In the genomic region with DNA sequence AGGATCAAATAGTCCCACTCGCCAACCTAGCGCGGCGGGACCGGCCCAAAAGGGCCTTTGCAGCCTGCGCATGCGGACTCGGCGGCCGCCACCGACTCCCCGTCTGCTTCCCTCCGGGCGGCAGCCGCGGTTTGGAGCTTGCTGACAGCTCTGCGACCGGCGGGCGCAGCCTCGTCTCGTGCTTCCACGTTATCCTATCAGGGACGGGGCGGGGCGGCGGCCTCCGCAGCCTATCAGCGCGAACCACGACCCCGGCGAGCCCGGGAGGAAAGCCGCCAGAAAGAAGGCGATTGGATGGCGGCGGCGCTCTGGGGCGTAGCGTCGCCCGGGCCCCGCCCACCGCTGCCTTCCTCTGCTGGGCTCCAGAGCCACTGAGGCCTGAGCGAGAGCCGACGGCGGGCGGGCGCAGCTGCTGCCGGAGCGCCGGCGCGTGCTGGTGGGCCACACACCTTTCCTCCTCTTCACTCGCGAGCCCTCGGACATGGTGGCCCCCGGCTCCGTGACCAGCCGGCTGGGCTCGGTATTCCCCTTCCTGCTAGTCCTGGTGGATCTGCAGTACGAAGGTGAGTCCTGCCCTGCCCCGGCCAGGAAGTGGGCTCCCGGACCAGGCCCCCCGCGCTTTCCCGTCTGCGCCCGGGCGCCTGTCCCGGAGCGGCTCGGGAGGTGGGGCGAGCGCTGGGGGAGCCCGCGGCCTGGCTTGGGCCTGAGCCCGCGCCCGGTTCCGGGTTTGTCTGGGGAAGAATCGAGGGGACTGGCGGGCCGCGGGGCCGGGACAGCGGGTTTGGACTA, we compare ENCODE assay signal across 1 cellular context.
TF ChIP-seq lines count a peak whose summit lies in the region.

A gene with protein sequence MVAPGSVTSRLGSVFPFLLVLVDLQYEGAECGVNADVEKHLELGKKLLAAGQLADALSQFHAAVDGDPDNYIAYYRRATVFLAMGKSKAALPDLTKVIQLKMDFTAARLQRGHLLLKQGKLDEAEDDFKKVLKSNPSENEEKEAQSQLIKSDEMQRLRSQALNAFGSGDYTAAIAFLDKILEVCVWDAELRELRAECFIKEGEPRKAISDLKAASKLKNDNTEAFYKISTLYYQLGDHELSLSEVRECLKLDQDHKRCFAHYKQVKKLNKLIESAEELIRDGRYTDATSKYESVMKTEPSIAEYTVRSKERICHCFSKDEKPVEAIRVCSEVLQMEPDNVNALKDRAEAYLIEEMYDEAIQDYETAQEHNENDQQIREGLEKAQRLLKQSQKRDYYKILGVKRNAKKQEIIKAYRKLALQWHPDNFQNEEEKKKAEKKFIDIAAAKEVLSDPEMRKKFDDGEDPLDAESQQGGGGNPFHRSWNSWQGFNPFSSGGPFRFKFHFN (plus strand): TSS at position 365 of the 789 bp plus-strand sequence. CDS start 117 bp downstream, at position 482.

TF ChIP-seq in HepG2, 621 proteins besides CTCF, POLR2A, EP300 and RAD21 (continued from another document and continues in another):
- TF ChIP-seq, protein P1, sequence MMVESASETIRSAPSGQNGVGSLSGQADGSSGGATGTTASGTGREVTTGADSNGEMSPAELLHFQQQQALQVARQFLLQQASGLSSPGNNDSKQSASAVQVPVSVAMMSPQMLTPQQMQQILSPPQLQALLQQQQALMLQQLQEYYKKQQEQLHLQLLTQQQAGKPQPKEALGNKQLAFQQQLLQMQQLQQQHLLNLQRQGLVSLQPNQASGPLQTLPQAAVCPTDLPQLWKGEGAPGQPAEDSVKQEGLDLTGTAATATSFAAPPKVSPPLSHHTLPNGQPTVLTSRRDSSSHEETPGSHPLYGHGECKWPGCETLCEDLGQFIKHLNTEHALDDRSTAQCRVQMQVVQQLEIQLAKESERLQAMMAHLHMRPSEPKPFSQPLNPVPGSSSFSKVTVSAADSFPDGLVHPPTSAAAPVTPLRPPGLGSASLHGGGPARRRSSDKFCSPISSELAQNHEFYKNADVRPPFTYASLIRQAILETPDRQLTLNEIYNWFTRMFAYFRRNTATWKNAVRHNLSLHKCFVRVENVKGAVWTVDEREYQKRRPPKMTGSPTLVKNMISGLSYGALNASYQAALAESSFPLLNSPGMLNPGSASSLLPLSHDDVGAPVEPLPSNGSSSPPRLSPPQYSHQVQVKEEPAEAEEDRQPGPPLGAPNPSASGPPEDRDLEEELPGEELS (CRISPR knock-in tag; IDR thresholded peaks at IDR 0.05), result 0 out of 2 replicates have a peak, but pooled peaks have one; percentile 6
- TF ChIP-seq MXD4 (CRISPR knock-in tag; IDR thresholded peaks at IDR 0.05) (peak; percentile 82), AKAP8 (CRISPR knock-in tag; IDR thresholded peaks at IDR 0.05) (no peak), GZF1 (CRISPR knock-in tag; IDR thresholded peaks at IDR 0.05) (no peak; the same call in 1 of the 2 replicates), ZNF274 (CRISPR knock-in tag; IDR thresholded peaks at IDR 0.05) (peak; percentile 75; the same call in 1 of the 2 replicates), ZNF709 (CRISPR knock-in tag; IDR thresholded peaks at IDR 0.05) (peak; percentile 59; the same call in 1 of the 2 replicates), TCF12 (IDR thresholded peaks at IDR 0.05) (no peak), TCF12 (CRISPR knock-in tag; IDR thresholded peaks at IDR 0.05) (peak; percentile 72; the same call in 1 of the 2 replicates), ZNF652 (CRISPR knock-in tag; IDR thresholded peaks at IDR 0.05; ENCODE audit: borderline replicate concordance, low read depth) (no peak), ZNF713 (CRISPR knock-in tag; IDR thresholded peaks at IDR 0.05) (peak; percentile 31; the same call in 1 of the 2 replicates), POLR2G (IDR thresholded peaks at IDR 0.05; ENCODE audit: low read depth, low read length) (peak; percentile 92), POGZ (CRISPR knock-in tag; IDR thresholded peaks at IDR 0.05) (peak; percentile 54; the same call in 1 of the 2 replicates), BRCA1 (CRISPR knock-in tag; IDR thresholded peaks at IDR 0.05) (no peak), ZNF772 (CRISPR knock-in tag; IDR thresholded peaks at IDR 0.05) (peak; percentile 83)
- TF ChIP-seq, protein P2, sequence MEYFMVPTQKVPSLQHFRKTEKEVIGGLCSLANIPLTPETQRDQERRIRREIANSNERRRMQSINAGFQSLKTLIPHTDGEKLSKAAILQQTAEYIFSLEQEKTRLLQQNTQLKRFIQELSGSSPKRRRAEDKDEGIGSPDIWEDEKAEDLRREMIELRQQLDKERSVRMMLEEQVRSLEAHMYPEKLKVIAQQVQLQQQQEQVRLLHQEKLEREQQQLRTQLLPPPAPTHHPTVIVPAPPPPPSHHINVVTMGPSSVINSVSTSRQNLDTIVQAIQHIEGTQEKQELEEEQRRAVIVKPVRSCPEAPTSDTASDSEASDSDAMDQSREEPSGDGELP (IDR thresholded peaks at IDR 0.05; ENCODE audit: borderline replicate concordance, low read depth), result peak; percentile 43; the same call in 1 of the 2 replicates
- TF ChIP-seq, protein P3, sequence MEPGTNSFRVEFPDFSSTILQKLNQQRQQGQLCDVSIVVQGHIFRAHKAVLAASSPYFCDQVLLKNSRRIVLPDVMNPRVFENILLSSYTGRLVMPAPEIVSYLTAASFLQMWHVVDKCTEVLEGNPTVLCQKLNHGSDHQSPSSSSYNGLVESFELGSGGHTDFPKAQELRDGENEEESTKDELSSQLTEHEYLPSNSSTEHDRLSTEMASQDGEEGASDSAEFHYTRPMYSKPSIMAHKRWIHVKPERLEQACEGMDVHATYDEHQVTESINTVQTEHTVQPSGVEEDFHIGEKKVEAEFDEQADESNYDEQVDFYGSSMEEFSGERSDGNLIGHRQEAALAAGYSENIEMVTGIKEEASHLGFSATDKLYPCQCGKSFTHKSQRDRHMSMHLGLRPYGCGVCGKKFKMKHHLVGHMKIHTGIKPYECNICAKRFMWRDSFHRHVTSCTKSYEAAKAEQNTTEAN (CRISPR knock-in tag; conservative IDR thresholded peaks at IDR 0.05), result peak; percentile 76; the same call in 1 of the 2 replicates
- TF ChIP-seq, protein P4, sequence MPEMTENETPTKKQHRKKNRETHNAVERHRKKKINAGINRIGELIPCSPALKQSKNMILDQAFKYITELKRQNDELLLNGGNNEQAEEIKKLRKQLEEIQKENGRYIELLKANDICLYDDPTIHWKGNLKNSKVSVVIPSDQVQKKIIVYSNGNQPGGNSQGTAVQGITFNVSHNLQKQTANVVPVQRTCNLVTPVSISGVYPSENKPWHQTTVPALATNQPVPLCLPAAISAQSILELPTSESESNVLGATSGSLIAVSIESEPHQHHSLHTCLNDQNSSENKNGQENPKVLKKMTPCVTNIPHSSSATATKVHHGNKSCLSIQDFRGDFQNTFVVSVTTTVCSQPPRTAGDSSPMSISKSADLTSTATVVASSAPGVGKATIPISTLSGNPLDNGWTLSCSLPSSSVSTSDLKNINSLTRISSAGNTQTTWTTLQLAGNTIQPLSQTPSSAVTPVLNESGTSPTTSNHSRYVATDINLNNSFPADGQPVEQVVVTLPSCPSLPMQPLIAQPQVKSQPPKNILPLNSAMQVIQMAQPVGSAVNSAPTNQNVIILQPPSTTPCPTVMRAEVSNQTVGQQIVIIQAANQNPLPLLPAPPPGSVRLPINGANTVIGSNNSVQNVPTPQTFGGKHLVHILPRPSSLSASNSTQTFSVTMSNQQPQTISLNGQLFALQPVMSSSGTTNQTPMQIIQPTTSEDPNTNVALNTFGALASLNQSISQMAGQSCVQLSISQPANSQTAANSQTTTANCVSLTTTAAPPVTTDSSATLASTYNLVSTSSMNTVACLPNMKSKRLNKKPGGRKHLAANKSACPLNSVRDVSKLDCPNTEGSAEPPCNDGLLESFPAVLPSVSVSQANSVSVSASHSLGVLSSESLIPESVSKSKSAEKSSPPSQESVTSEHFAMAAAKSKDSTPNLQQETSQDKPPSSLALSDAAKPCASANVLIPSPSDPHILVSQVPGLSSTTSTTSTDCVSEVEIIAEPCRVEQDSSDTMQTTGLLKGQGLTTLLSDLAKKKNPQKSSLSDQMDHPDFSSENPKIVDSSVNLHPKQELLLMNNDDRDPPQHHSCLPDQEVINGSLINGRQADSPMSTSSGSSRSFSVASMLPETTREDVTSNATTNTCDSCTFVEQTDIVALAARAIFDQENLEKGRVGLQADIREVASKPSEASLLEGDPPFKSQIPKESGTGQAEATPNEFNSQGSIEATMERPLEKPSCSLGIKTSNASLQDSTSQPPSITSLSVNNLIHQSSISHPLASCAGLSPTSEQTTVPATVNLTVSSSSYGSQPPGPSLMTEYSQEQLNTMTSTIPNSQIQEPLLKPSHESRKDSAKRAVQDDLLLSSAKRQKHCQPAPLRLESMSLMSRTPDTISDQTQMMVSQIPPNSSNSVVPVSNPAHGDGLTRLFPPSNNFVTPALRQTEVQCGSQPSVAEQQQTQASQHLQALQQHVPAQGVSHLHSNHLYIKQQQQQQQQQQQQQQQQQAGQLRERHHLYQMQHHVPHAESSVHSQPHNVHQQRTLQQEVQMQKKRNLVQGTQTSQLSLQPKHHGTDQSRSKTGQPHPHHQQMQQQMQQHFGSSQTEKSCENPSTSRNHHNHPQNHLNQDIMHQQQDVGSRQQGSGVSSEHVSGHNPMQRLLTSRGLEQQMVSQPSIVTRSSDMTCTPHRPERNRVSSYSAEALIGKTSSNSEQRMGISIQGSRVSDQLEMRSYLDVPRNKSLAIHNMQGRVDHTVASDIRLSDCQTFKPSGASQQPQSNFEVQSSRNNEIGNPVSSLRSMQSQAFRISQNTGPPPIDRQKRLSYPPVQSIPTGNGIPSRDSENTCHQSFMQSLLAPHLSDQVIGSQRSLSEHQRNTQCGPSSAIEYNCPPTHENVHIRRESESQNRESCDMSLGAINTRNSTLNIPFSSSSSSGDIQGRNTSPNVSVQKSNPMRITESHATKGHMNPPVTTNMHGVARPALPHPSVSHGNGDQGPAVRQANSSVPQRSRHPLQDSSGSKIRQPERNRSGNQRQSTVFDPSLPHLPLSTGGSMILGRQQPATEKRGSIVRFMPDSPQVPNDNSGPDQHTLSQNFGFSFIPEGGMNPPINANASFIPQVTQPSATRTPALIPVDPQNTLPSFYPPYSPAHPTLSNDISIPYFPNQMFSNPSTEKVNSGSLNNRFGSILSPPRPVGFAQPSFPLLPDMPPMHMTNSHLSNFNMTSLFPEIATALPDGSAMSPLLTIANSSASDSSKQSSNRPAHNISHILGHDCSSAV (CRISPR knock-in tag; IDR thresholded peaks at IDR 0.05; ENCODE audit: borderline replicate concordance), result no peak
- TF ChIP-seq, protein P5, sequence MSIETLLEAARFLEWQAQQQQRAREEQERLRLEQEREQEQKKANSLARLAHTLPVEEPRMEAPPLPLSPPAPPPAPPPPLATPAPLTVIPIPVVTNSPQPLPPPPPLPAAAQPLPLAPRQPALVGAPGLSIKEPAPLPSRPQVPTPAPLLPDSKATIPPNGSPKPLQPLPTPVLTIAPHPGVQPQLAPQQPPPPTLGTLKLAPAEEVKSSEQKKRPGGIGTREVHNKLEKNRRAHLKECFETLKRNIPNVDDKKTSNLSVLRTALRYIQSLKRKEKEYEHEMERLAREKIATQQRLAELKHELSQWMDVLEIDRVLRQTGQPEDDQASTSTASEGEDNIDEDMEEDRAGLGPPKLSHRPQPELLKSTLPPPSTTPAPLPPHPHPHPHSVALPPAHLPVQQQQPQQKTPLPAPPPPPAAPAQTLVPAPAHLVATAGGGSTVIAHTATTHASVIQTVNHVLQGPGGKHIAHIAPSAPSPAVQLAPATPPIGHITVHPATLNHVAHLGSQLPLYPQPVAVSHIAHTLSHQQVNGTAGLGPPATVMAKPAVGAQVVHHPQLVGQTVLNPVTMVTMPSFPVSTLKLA (IDR thresholded peaks at IDR 0.05), result peak; percentile 62
- TF ChIP-seq, protein P6, sequence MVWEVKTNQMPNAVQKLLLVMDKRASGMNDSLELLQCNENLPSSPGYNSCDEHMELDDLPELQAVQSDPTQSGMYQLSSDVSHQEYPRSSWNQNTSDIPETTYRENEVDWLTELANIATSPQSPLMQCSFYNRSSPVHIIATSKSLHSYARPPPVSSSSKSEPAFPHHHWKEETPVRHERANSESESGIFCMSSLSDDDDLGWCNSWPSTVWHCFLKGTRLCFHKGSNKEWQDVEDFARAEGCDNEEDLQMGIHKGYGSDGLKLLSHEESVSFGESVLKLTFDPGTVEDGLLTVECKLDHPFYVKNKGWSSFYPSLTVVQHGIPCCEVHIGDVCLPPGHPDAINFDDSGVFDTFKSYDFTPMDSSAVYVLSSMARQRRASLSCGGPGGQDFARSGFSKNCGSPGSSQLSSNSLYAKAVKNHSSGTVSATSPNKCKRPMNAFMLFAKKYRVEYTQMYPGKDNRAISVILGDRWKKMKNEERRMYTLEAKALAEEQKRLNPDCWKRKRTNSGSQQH (CRISPR knock-in tag; IDR thresholded peaks at IDR 0.05; ENCODE audit: low read depth), result 0 out of 2 replicates have a peak, but pooled peaks have one; percentile 28
- TF ChIP-seq, protein P7, sequence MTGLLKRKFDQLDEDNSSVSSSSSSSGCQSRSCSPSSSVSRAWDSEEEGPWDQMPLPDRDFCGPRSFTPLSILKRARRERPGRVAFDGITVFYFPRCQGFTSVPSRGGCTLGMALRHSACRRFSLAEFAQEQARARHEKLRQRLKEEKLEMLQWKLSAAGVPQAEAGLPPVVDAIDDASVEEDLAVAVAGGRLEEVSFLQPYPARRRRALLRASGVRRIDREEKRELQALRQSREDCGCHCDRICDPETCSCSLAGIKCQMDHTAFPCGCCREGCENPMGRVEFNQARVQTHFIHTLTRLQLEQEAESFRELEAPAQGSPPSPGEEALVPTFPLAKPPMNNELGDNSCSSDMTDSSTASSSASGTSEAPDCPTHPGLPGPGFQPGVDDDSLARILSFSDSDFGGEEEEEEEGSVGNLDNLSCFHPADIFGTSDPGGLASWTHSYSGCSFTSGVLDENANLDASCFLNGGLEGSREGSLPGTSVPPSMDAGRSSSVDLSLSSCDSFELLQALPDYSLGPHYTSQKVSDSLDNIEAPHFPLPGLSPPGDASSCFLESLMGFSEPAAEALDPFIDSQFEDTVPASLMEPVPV (CRISPR knock-in tag; IDR thresholded peaks at IDR 0.05), result peak; percentile 82
- TF ChIP-seq, protein P8, sequence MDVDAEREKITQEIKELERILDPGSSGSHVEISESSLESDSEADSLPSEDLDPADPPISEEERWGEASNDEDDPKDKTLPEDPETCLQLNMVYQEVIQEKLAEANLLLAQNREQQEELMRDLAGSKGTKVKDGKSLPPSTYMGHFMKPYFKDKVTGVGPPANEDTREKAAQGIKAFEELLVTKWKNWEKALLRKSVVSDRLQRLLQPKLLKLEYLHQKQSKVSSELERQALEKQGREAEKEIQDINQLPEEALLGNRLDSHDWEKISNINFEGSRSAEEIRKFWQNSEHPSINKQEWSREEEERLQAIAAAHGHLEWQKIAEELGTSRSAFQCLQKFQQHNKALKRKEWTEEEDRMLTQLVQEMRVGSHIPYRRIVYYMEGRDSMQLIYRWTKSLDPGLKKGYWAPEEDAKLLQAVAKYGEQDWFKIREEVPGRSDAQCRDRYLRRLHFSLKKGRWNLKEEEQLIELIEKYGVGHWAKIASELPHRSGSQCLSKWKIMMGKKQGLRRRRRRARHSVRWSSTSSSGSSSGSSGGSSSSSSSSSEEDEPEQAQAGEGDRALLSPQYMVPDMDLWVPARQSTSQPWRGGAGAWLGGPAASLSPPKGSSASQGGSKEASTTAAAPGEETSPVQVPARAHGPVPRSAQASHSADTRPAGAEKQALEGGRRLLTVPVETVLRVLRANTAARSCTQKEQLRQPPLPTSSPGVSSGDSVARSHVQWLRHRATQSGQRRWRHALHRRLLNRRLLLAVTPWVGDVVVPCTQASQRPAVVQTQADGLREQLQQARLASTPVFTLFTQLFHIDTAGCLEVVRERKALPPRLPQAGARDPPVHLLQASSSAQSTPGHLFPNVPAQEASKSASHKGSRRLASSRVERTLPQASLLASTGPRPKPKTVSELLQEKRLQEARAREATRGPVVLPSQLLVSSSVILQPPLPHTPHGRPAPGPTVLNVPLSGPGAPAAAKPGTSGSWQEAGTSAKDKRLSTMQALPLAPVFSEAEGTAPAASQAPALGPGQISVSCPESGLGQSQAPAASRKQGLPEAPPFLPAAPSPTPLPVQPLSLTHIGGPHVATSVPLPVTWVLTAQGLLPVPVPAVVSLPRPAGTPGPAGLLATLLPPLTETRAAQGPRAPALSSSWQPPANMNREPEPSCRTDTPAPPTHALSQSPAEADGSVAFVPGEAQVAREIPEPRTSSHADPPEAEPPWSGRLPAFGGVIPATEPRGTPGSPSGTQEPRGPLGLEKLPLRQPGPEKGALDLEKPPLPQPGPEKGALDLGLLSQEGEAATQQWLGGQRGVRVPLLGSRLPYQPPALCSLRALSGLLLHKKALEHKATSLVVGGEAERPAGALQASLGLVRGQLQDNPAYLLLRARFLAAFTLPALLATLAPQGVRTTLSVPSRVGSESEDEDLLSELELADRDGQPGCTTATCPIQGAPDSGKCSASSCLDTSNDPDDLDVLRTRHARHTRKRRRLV (CRISPR knock-in tag; IDR thresholded peaks at IDR 0.05), result peak; percentile 92
